In the genomic region with DNA sequence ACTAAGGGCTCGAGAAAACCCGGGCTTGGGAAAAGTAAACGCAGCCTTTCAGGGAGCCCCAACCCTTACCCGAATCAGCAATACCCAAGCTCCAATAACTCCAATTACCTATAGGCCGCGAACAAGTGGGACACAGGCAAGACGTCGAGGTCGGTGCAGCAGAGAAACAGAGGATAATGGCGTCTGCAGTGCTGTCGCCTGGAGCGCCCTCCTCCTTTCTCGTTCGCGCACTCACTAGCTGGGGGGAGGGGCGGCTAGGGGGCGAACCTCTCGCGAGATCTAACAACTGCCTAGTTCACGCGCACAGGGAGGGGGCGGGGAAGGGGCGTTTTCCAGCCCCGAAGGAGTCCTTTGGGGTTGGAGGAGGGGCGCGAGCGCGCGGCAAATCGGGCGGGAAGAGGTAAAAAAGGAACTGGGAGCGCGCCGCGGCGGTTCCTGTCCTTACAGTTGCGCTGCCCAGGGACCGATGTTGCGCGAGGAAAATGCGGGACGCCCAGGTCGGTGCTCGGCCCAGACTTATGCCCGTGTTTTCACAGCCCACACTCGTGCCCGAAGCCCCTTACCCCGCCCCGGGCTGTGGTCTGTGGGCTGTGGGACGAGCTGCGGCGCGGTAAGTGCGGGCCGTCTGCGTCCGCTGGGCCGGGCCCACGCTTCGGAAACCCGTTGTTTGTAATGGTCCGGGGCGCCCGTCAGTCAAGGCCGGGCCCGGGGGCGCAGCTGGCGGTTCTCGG, we compare ENCODE assay signal across 8 cellular contexts.
A peak's percentile ranks its signal among the peaks of the same experiment; 100 is the strongest.
DNase-seq lines count a peak whose midpoint lies in the region; ATAC-seq and TF ChIP-seq lines count a peak whose summit lies in the region.

Gene RMI1 (plus strand): TSS at position 411 of the 731 bp plus-strand sequence. CDS start 20,182 bp downstream, outside the sequence.

- peak within 1 kb of the TSS; percentile 100 for H3K27ac Mint-ChIP-seq in central memory CD8-positive, alpha-beta T cell (ENCODE audit: low read depth)

- no peak for TF ChIP-seq CTCF in AG09319 (IDR thresholded peaks at IDR 0.05; ENCODE audit: low read depth, low read length)

- ATAC-seq in GM19023 (IDR thresholded peaks at IDR 0.05; ENCODE audit: unreplicated experiment): peak; percentile 72
- ATAC-seq in HG03280 (IDR thresholded peaks at IDR 0.05; ENCODE audit: unreplicated experiment): peak; percentile 61
- ATAC-seq in central memory CD8-positive, alpha-beta T cell (replicated peaks; ENCODE audit: extremely low read depth, poor library complexity, severe bottlenecking): peak; percentile 75

- peaks cover 51% of the 10 kb centered on the region for H3K4me1 Mint-ChIP-seq in central memory CD8-positive, alpha-beta T cell

- H3K36me3 Mint-ChIP-seq in central memory CD8-positive, alpha-beta T cell (ENCODE audit: insufficient read depth): peaks cover 58% of the 10 kb centered on the region

- H3K9me3 Mint-ChIP-seq in central memory CD8-positive, alpha-beta T cell: no peaks in the 10 kb centered on the region

- peak; percentile 97 for DNase-seq in AG09319 (ENCODE audit: extremely low read depth, low read depth)
- DNase-seq in NCI-H345 treated with DMSO at 0.1 percent for 48 hours (lab: John Stamatoyannopoulos, UW; ENCODE audit: unreplicated experiment): peak; percentile 90
- DNase-seq in activated CD4-positive, CD25-positive, alpha-beta regulatory T cell treated with anti-CD3 and anti-CD28 coated beads, Interleukin-2, amount 50 U/mL, for 16 hours (ENCODE audit: low read depth, low spot score): peak; percentile 100
- peak; percentile 97 for DNase-seq in central memory CD8-positive, alpha-beta T cell (ENCODE audit: low spot score in 2 of 2)
- peak; percentile 99 for DNase-seq in islet precursor cell
- peak; percentile 99 to 100 (median 99) for DNase-seq in stimulated activated CD4-positive, alpha-beta T cell treated with anti-CD3 and anti-CD28 coated beads, Interleukin-12 subunit alpha, Interleukin-12 subunit beta, amount 100 ng/mL, for 48 hours (ENCODE audit: low read depth in 2 of 3, low spot score in 1 of 3)

- peak within 1 kb of the TSS; percentile 99 for H3K4me3 Mint-ChIP-seq in central memory CD8-positive, alpha-beta T cell

- H3K27me3 Mint-ChIP-seq in central memory CD8-positive, alpha-beta T cell: no peaks in the 10 kb centered on the region

Comparison
In these comparisons a context has a peak if more than half of its experiments do, and no peak if none do; other contexts are left out.
1. Peak in every context shown above with its lines: DNase-seq and ATAC-seq.